20 cellular contexts compared by ENCODE assay signal in the genomic region with DNA sequence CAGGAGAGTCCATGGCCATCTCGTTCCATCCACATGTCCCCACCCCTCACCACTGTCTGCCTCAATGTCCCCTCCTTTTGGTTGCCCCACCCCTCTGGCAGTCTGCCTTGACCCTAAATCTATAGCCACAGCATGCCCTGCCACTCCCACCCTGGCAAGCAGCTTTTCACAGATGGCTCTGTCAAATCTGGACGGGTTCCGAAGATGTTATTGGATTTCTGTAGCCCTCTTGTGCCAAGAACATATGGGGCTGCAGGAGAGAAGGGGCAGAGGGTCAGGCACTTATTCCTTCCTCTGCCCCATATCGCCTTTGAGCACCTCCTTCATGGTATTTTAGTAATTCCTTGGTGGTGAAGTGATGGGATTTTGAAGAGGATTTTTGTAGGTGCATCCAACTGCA. TPM values are rescaled to one million over a fixed set of nuclear protein-coding genes. Genes with fewer than 3 reads are reported as not detected.
DNase-seq lines count a peak whose midpoint lies in the region; ATAC-seq and TF ChIP-seq lines count a peak whose summit lies in the region.
"Had no signal": no experiment of that assay in that cellular context is flagged by ENCODE, and none has a peak within 500 bp of the region (broad histone marks: within the 10 kb centered on the region; RNA-seq: fewer than 3 reads in every experiment).

No MANE protein-coding gene starts in this region.

- H3K4me3 ChIP-seq in MM.1S (ENCODE audit: low read length), result no peak overlapping the region
- H3K4me3 ChIP-seq: GM23248, HAP-1, SJSA1 had no signal

- no peak overlapping the region for H3K27ac Mint-ChIP-seq in T-helper 1 cell treated with Interleukin-12 subunit alpha and Interleukin-12 subunit beta and Interleukin-4 antibody, amounts not matched to agents 30 μg/mL and 1 μg/mL, for 36 hours
- peak overlapping the region; percentile 76 for H3K27ac Mint-ChIP-seq in activated B cell treated with CpG ODN at 0.5 μM for 24 hours
- H3K27ac Mint-ChIP-seq: CD4-positive, alpha-beta T cell had no signal

- H3K79me2 ChIP-seq in MM.1S (ENCODE audit: low read length), result no peaks in the 10 kb centered on the region

- H3K36me3 ChIP-seq in MM.1S (replicated peaks; ENCODE audit: insufficient read depth, low read length), result no peaks in the 10 kb centered on the region
- H3K36me3 ChIP-seq: HAP-1, SJSA1 had no signal

- H3K27me3 ChIP-seq in MM.1S (replicated peaks; ENCODE audit: insufficient read depth, low read length), result no peaks in the 10 kb centered on the region
- H3K27me3 ChIP-seq: SJSA1 had no signal

- no peaks in the 10 kb centered on the region for H3K9me3 Mint-ChIP-seq in T-helper 1 cell treated with Interleukin-12 subunit alpha and Interleukin-12 subunit beta and Interleukin-4 antibody, amounts not matched to agents 30 μg/mL and 1 μg/mL, for 36 hours
- no peaks in the 10 kb centered on the region for H3K9me3 Mint-ChIP-seq in activated B cell treated with CpG ODN at 0.5 μM for 24 hours
- H3K9me3 Mint-ChIP-seq: CD4-positive, alpha-beta T cell had no signal

- DNase-seq in T-helper 1 cell (no peak), MM.1S (no peak), activated B cell treated with CpG ODN at 0.5 μM for 24 hours (no peak), NCI-H1105 treated with DMSO at 0.1 percent for 48 hours (lab: John Stamatoyannopoulos, UW) (no peak), midbrain (lab: John Stamatoyannopoulos, UW) (no peak), RWPE1 (ENCODE audit: low spot score) (no peak)
- DNase-seq in central memory CD4-positive, alpha-beta T cell, result no peak
- DNase-seq: 8988T; CD4-positive, alpha-beta T cell; GM23248; NCI-H1048; NCI-H1436 treated with DMSO at 0.1 percent for 48 hours; NCI-H2029 treated with DMSO at 0.1 percent for 48 hours; NCI-H2171; NCI-H748 treated with DMSO at 0.1 percent for 48 hours had no signal

- H3K36me3 Mint-ChIP-seq in T-helper 1 cell treated with Interleukin-12 subunit alpha and Interleukin-12 subunit beta and Interleukin-4 antibody, amounts not matched to agents 30 μg/mL and 1 μg/mL, for 36 hours (ENCODE audit: low read depth), result peaks cover 2% of the 10 kb centered on the region
- H3K36me3 Mint-ChIP-seq in activated B cell treated with CpG ODN at 0.5 μM for 24 hours (ENCODE audit: low read depth), result no peaks in the 10 kb centered on the region

- TF ChIP-seq CTCF in MM.1S (IDR thresholded peaks at IDR 0.05; ENCODE audit: low read length) (no peak), activated B cell treated with CpG ODN at 0.5 μM for 24 hours (IDR thresholded peaks at IDR 0.05) (no peak), RWPE1 (conservative IDR thresholded peaks at IDR 0.05; ENCODE audit: low read depth) (no peak)

- H3K9ac ChIP-seq in MM.1S (ENCODE audit: low read length), result no peak overlapping the region
- H3K9ac ChIP-seq: GM23248 had no signal

- peak overlapping the region; percentile 48; the same call in 1 of the 2 replicates for H3K4me2 ChIP-seq in MM.1S (ENCODE audit: low read depth, low read length)

- no peaks in the 10 kb centered on the region for H4K20me1 ChIP-seq in MM.1S (ENCODE audit: insufficient read depth, low read length)

- POLR2A ChIA-PET in activated B cell treated with CpG ODN at 0.5 μM for 24 hours (lab: Charles Lee), result interaction anchor here (0.5 to 1.1 kb wide), 2 partner anchors 1317 to 1900 kb away, joined by 3 to 5 read pairs; a partner anchor contains a TSS
- POLR2A ChIA-PET in RWPE1 (lab: Yijun Ruan, JAX; ENCODE audit: low non-redundant PET), result no interaction called here

- peaks cover 15% of the 10 kb centered on the region for H3F3A ChIP-seq in MM.1S (ENCODE audit: insufficient read depth, low read length)

- ATAC-seq in activated B cell treated with CpG ODN at 0.5 μM for 24 hours (ENCODE audit: low read depth), result no peak

- peak overlapping the region; percentile 15 for H3K4me3 Mint-ChIP-seq in T-helper 1 cell treated with Interleukin-12 subunit alpha and Interleukin-12 subunit beta and Interleukin-4 antibody, amounts not matched to agents 30 μg/mL and 1 μg/mL, for 36 hours
- H3K4me3 Mint-ChIP-seq in activated B cell treated with CpG ODN at 0.5 μM for 24 hours, result no peak overlapping the region
- H3K4me3 Mint-ChIP-seq: CD4-positive, alpha-beta T cell had no signal

- intact Hi-C loops in activated B cell treated with CpG ODN at 0.5 μM for 24 hours (cut with micrococcal nuclease), result loop anchor here (10.0 kb wide), 1 partner anchor 593 kb away; no protein-coding TSS in a partner anchor

- CTCF ChIA-PET in activated B cell treated with CpG ODN at 0.5 μM for 24 hours (lab: Charles Lee), result interaction anchor here (0.8 kb wide), 1 partner anchor 58 kb away, joined by 3 read pairs; no protein-coding TSS in a partner anchor
- CTCF ChIA-PET in RWPE1 (lab: Yijun Ruan, JAX), result no interaction called here

- peak overlapping the region; percentile 73; the same call in 1 of the 2 replicates for H2AFZ ChIP-seq in MM.1S (ENCODE audit: low read length)
- H2AFZ ChIP-seq: GM23248 had no signal

- peaks cover 14% of the 10 kb centered on the region for H3K4me1 Mint-ChIP-seq in T-helper 1 cell treated with Interleukin-12 subunit alpha and Interleukin-12 subunit beta and Interleukin-4 antibody, amounts not matched to agents 30 μg/mL and 1 μg/mL, for 36 hours (ENCODE audit: low read depth)
- peaks cover 31% of the 10 kb centered on the region for H3K4me1 Mint-ChIP-seq in activated B cell treated with CpG ODN at 0.5 μM for 24 hours

- no peaks in the 10 kb centered on the region for H3K9me2 ChIP-seq in MM.1S (replicated peaks; ENCODE audit: insufficient read depth, low read length)

- peak overlapping the region; percentile 83; the same call in 1 of the 2 replicates for H3K27ac ChIP-seq in MM.1S (ENCODE audit: low read length)
- no peak overlapping the region for H3K27ac ChIP-seq in RWPE1
- H3K27ac ChIP-seq: GM23248, HL-60, SJSA1 had no signal

- peaks cover 25% of the 10 kb centered on the region for H3K4me1 ChIP-seq in MM.1S (ENCODE audit: low read length)
- H3K4me1 ChIP-seq: HAP-1, SJSA1 had no signal

- H3K27me3 Mint-ChIP-seq in T-helper 1 cell treated with Interleukin-12 subunit alpha and Interleukin-12 subunit beta and Interleukin-4 antibody, amounts not matched to agents 30 μg/mL and 1 μg/mL, for 36 hours (ENCODE audit: low read depth), result peaks cover 13% of the 10 kb centered on the region
- no peaks in the 10 kb centered on the region for H3K27me3 Mint-ChIP-seq in activated B cell treated with CpG ODN at 0.5 μM for 24 hours
- H3K27me3 Mint-ChIP-seq: CD4-positive, alpha-beta T cell had no signal

- H3K9me3 ChIP-seq in MM.1S (replicated peaks; ENCODE audit: insufficient read depth, low read length), result no peaks in the 10 kb centered on the region
- H3K9me3 ChIP-seq: HAP-1, SJSA1 had no signal

RNA-seq across cellular contexts. Expression of a gene that starts 57.1 kb away (rescaled TPM):
- 2.8 and 3.8 TPM in 2 replicates for total RNA-seq in activated B cell treated with CpG ODN at 0.5 μM for 24 hours
- total RNA-seq: MCF 10A, SJSA1 had no signal
